In the genomic region with DNA sequence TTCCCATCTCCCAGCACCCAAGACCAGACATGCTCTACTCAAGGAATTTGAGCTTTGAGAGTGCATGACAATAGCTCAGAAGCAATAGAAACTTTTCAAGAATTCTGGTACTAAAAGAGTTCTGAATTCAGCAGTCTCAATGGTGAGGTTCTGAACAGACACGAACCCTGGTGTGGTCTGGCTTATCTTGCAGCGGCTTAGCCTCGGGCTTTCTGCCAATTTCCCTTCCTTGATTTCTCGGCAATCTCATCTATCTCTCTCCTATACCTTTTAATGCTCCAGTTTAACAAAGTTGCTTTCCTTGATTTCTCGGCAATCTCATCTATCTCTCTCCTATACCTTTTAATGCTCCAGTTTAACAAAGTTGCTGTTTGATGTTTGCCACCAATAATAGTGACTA, we compare ENCODE assay signal across 30 cellular contexts.
"Had no signal": no experiment of that assay in that cellular context is flagged by ENCODE, and none has a peak within 500 bp of the region (broad histone marks: within the 10 kb centered on the region; RNA-seq: fewer than 3 reads in every experiment).

No MANE protein-coding gene starts in this region.

- H3K27me3 ChIP-seq: breast epithelium, Peyer's patch, SJSA1 had no signal

- H3K4me3 Mint-ChIP-seq: activated CD8-positive, alpha-beta T cell treated with anti-CD3 and anti-CD28 coated beads for 36 hours; activated naive CD4-positive, alpha-beta T cell treated with anti-CD3 and anti-CD28 coated beads, Interleukin-2, amount 10 ng/mL, durations not matched to agents 7 days and 5 days; activated naive CD8-positive, alpha-beta T cell treated with anti-CD3 and anti-CD28 coated beads for 36 hours; activated T-cell treated with anti-CD3 and anti-CD28 coated beads, Interleukin-2, amount 50 U/mL, for 72 hours; T-helper 17 cell had no signal

- DNase-seq: activated CD4-positive, alpha-beta T cell treated with anti-CD3 and anti-CD28 coated beads for 4 hours; activated CD8-positive, alpha-beta memory T cell treated with anti-CD3 and anti-CD28 coated beads, Interleukin-2, amount 50 U/mL, for 4 hours; activated CD8-positive, alpha-beta T cell treated with anti-CD3 and anti-CD28 coated beads for 36 hours; activated gamma-delta T cell treated with Interleukin-2 at 50 U/mL for 16 hours; activated naive CD4-positive, alpha-beta T cell treated with anti-CD3 and anti-CD28 coated beads, Interleukin-2, amount 10 ng/mL, durations not matched to agents 7 days and 5 days; activated naive CD8-positive, alpha-beta T cell treated with anti-CD3 and anti-CD28 coated beads for 36 hours; activated T-cell treated with anti-CD3 and anti-CD28 coated beads, Interleukin-2, amount 50 U/mL, for 72 hours; anterior cingulate cortex; central memory CD4-positive, alpha-beta T cell; Karpas-422; MM.1S; NCI-H1105 treated with DMSO at 0.1 percent for 48 hours; NCI-H146; NCI-H187 treated with DMSO at 0.1 percent for 48 hours; NCI-H2171; NCI-H2227 treated with DMSO at 0.1 percent for 48 hours; NCI-H510A; NCI-H526 treated with DMSO at 0.1 percent for 48 hours; NCI-H82; Peyer's patch; Right ventricle myocardium superior; T-helper 17 cell; T-helper 9 cell; WERI-Rb-1 had no signal

- H3K4me3 ChIP-seq: breast epithelium, K562, Peyer's patch, SJSA1 had no signal

- H3K4me1 Mint-ChIP-seq: activated naive CD4-positive, alpha-beta T cell treated with anti-CD3 and anti-CD28 coated beads, Interleukin-2, amount 10 ng/mL, durations not matched to agents 7 days and 5 days; activated naive CD8-positive, alpha-beta T cell treated with anti-CD3 and anti-CD28 coated beads for 36 hours; T-helper 17 cell had no signal

- FAIRE-seq: K562, TTC549 had no signal

- H3K4me1 ChIP-seq: breast epithelium, Peyer's patch, SJSA1 had no signal

- H3K27ac Mint-ChIP-seq: activated CD8-positive, alpha-beta T cell treated with anti-CD3 and anti-CD28 coated beads for 36 hours; activated naive CD4-positive, alpha-beta T cell treated with anti-CD3 and anti-CD28 coated beads, Interleukin-2, amount 10 ng/mL, durations not matched to agents 7 days and 5 days; activated naive CD8-positive, alpha-beta T cell treated with anti-CD3 and anti-CD28 coated beads for 36 hours; activated T-cell treated with anti-CD3 and anti-CD28 coated beads, Interleukin-2, amount 50 U/mL, for 72 hours; activated T-helper 2 cell treated with anti-CD3 and anti-CD28 coated beads, Interferon-gamma antibody, Interleukin-2, Interleukin-4, amounts not matched to agents 10 μg/mL and 5 μg/mL and 100 μg/mL, durations not matched to agents 14 hours and 24 hours and 36 hours; T-helper 17 cell had no signal

- H3K27me3 Mint-ChIP-seq: activated CD8-positive, alpha-beta T cell treated with anti-CD3 and anti-CD28 coated beads for 36 hours; activated naive CD4-positive, alpha-beta T cell treated with anti-CD3 and anti-CD28 coated beads, Interleukin-2, amount 10 ng/mL, durations not matched to agents 7 days and 5 days; activated naive CD8-positive, alpha-beta T cell treated with anti-CD3 and anti-CD28 coated beads for 36 hours; T-helper 17 cell had no signal

- H3K9me3 Mint-ChIP-seq: activated CD8-positive, alpha-beta T cell treated with anti-CD3 and anti-CD28 coated beads for 36 hours; activated naive CD4-positive, alpha-beta T cell treated with anti-CD3 and anti-CD28 coated beads, Interleukin-2, amount 10 ng/mL, durations not matched to agents 7 days and 5 days; activated naive CD8-positive, alpha-beta T cell treated with anti-CD3 and anti-CD28 coated beads for 36 hours; activated T-cell treated with anti-CD3 and anti-CD28 coated beads, Interleukin-2, amount 50 U/mL, for 72 hours; activated T-helper 2 cell treated with anti-CD3 and anti-CD28 coated beads, Interferon-gamma antibody, Interleukin-2, Interleukin-4, amounts not matched to agents 10 μg/mL and 5 μg/mL and 100 μg/mL, durations not matched to agents 14 hours and 24 hours and 36 hours had no signal

- H3K27ac ChIP-seq: breast epithelium, Peyer's patch, RWPE1, SJSA1, WERI-Rb-1 had no signal

- H3K36me3 ChIP-seq: breast epithelium, Peyer's patch, SJSA1, WERI-Rb-1 had no signal

- H3K36me3 Mint-ChIP-seq: activated naive CD4-positive, alpha-beta T cell treated with anti-CD3 and anti-CD28 coated beads, Interleukin-2, amount 10 ng/mL, durations not matched to agents 7 days and 5 days; activated naive CD8-positive, alpha-beta T cell treated with anti-CD3 and anti-CD28 coated beads for 36 hours had no signal

- H3K9me3 ChIP-seq: breast epithelium, Peyer's patch, SJSA1 had no signal

- ATAC-seq: activated CD8-positive, alpha-beta T cell treated with anti-CD3 and anti-CD28 coated beads for 36 hours; activated T-cell treated with anti-CD3 and anti-CD28 coated beads, Interleukin-2, amount 50 U/mL, for 72 hours; K562; T-helper 17 cell had no signal
